8 cellular contexts compared by ENCODE assay signal in genomic region chr5:172123269-172123692, GRCh38.
DNase-seq lines count a peak whose midpoint lies in the region; ATAC-seq and TF ChIP-seq lines count a peak whose summit lies in the region.

No MANE protein-coding gene starts in this region.

- TF ChIP-seq CTCF in BJ (IDR thresholded peaks at IDR 0.05; ENCODE audit: insufficient read depth, low read depth, low read length), result peak; percentile 62
- peak; percentile 67 for TF ChIP-seq CTCF in cardiac fibroblast (IDR thresholded peaks at IDR 0.05; ENCODE audit: low read depth, low read length)

- no peaks in the 10 kb centered on the region for H3K27me3 ChIP-seq in BJ (ENCODE audit: control insufficient read depth, insufficient read depth, low read length)

- H3K36me3 ChIP-seq in BJ (ENCODE audit: control insufficient read depth, insufficient read depth, low read length), result peaks cover 3% of the 10 kb centered on the region; the same call in 1 of the 2 replicates

- POLR2A ChIA-PET in BJ (lab: Charles Lee), result no interaction called here

- H3K4me3 ChIP-seq in BJ (ENCODE audit: low read depth, low read length) (no peak overlapping the region), cardiac fibroblast (replicated peaks in 1 of 2; ENCODE audit: low read depth in 2 of 2, low read length in 2 of 2) (no peak overlapping the region)

- ATAC-seq in HG03139 (IDR thresholded peaks at IDR 0.05; ENCODE audit: unreplicated experiment), result no peak
- ATAC-seq in HG02610 (IDR thresholded peaks at IDR 0.05; ENCODE audit: unreplicated experiment), result no peak
- ATAC-seq in HG02763 (IDR thresholded peaks at IDR 0.05; ENCODE audit: unreplicated experiment), result no peak

- no peak for DNase-seq in BJ (ENCODE audit: low read depth)
- DNase-seq in MV-4-11 (lab: John Stamatoyannopoulos, UW), result peak; percentile 20
- DNase-seq in cardiac fibroblast (ENCODE audit: low read depth in 2 of 2), result peak; percentile 78 to 91
- DNase-seq in left kidney (ENCODE audit: low read depth, low spot score), result peak; percentile 54
- DNase-seq in NOMO-1 (lab: John Stamatoyannopoulos, UW; ENCODE audit: unreplicated experiment in 2 of 2), result no peak

- CTCF ChIA-PET in BJ (lab: Yijun Ruan, JAX), result interaction anchor here (0.6 to 1.7 kb wide), 9 partner anchors 9 to 185 kb away, joined by 3 to 5 read pairs (median 4); no protein-coding TSS in a partner anchor

Comparison
In these comparisons a context has a peak if more than half of its experiments do, and no peak if none do; other contexts are left out.
1. DNase-seq: peak in MV-4-11 (single experiment), cardiac fibroblast (2 of 2) and left kidney (single experiment); none in BJ (single experiment) and NOMO-1 (0 of 2).